Comparison of ENCODE assay signal across 8 cellular contexts in genomic region chr13:111474136-111475002, GRCh38.
DNase-seq lines count a peak whose midpoint lies in the region; ATAC-seq and TF ChIP-seq lines count a peak whose summit lies in the region.

No MANE protein-coding gene starts in this region.

- H3K27ac ChIP-seq in neural cell (ENCODE audit: low read length) = no peak overlapping the region

- TF ChIP-seq CTCF in LNCAP (IDR thresholded peaks at IDR 0.05) (peak; percentile 49), neural cell (IDR thresholded peaks at IDR 0.05; ENCODE audit: poor library complexity, severe bottlenecking) (peak; percentile 93), CD14-positive monocyte (IDR thresholded peaks at IDR 0.05) (no peak)
- TF ChIP-seq CTCF in activated CD8-positive, alpha-beta T cell treated with anti-CD3 and anti-CD28 coated beads for 36 hours (IDR thresholded peaks at IDR 0.05) = no peak

- CTCF ChIA-PET in activated CD8-positive, alpha-beta T cell treated with anti-CD3 and anti-CD28 coated beads for 36 hours (lab: Charles Lee) = interaction anchor here (0.8 to 1.3 kb wide), 4 partner anchors 10 to 969 kb away, joined by 3 to 6 read pairs (median 4); no protein-coding TSS in a partner anchor

- no peak overlapping the region for H2AFZ ChIP-seq in neural cell (ENCODE audit: low read depth, low read length)

- peak; percentile 97 for TF ChIP-seq RAD21 in neural cell (conservative IDR thresholded peaks at IDR 0.05)

- no peak overlapping the region for H3K4me2 ChIP-seq in neural cell (ENCODE audit: low read length)

- intact Hi-C loops in CD14-positive monocyte (cut with micrococcal nuclease) = no loop called here
- intact Hi-C loops in activated CD8-positive, alpha-beta T cell treated with anti-CD3 and anti-CD28 coated beads for 36 hours (cut with micrococcal nuclease) = loop anchor here (10.0 kb wide), 1 partner anchor 970 kb away; no protein-coding TSS in a partner anchor

- no peak overlapping the region for H3K4me3 ChIP-seq in neural cell (ENCODE audit: low read length)

- no peaks in the 10 kb centered on the region for H3K9me2 ChIP-seq in neural cell (ENCODE audit: insufficient read depth, low read length)

- no peaks in the 10 kb centered on the region for H3F3A ChIP-seq in neural cell (ENCODE audit: insufficient read depth, low read length, poor library complexity, severe bottlenecking)

- no peaks in the 10 kb centered on the region for H3K79me2 ChIP-seq in neural cell (replicated peaks; ENCODE audit: insufficient read depth, low read length)

- H3K27me3 Mint-ChIP-seq in CD14-positive monocyte (ENCODE audit: low read depth in 3 of 3) = peaks cover 0 to 5% (median 3%) of the 10 kb centered on the region in 3 donors
- no peaks in the 10 kb centered on the region for H3K27me3 Mint-ChIP-seq in activated CD8-positive, alpha-beta T cell treated with anti-CD3 and anti-CD28 coated beads for 36 hours

- H3K4me1 Mint-ChIP-seq in CD14-positive monocyte = no peaks in the 10 kb centered on the region
- no peaks in the 10 kb centered on the region for H3K4me1 Mint-ChIP-seq in activated CD8-positive, alpha-beta T cell treated with anti-CD3 and anti-CD28 coated beads for 36 hours (ENCODE audit: low read depth)

- ATAC-seq in GM21717 (IDR thresholded peaks at IDR 0.05; ENCODE audit: unreplicated experiment) = no peak
- no peak for ATAC-seq in activated CD8-positive, alpha-beta T cell treated with anti-CD3 and anti-CD28 coated beads for 36 hours

- no peaks in the 10 kb centered on the region for H3K36me3 ChIP-seq in neural cell (ENCODE audit: insufficient read depth, low read length)

- H3K4me3 Mint-ChIP-seq in CD14-positive monocyte = no peak overlapping the region
- no peak overlapping the region for H3K4me3 Mint-ChIP-seq in activated CD8-positive, alpha-beta T cell treated with anti-CD3 and anti-CD28 coated beads for 36 hours

- H3K36me3 Mint-ChIP-seq in CD14-positive monocyte = no peaks in the 10 kb centered on the region
- H3K36me3 Mint-ChIP-seq in activated CD8-positive, alpha-beta T cell treated with anti-CD3 and anti-CD28 coated beads for 36 hours (ENCODE audit: low read depth) = no peaks in the 10 kb centered on the region

- no peaks in the 10 kb centered on the region for H3K27me3 ChIP-seq in neural cell (ENCODE audit: insufficient read depth, low read depth, low read length)

- POLR2A ChIA-PET in activated CD8-positive, alpha-beta T cell treated with anti-CD3 and anti-CD28 coated beads for 36 hours (lab: Charles Lee) = no interaction called here

- no peak for TF ChIP-seq EP300 in neural cell (conservative IDR thresholded peaks at IDR 0.05; ENCODE audit: poor library complexity, severe bottlenecking)

- DNase-seq in EH (ENCODE audit: low read depth) (peak; percentile 40), RPMI8226 (peak; percentile 23), fibroblast of gingiva (ENCODE audit: low read depth) (peak; percentile 19), CD14-positive monocyte (ENCODE audit: low spot score) (no peak)
- DNase-seq in activated CD8-positive, alpha-beta T cell treated with anti-CD3 and anti-CD28 coated beads for 36 hours = no peak

- no peak overlapping the region for H3K27ac Mint-ChIP-seq in CD14-positive monocyte
- no peak overlapping the region for H3K27ac Mint-ChIP-seq in activated CD8-positive, alpha-beta T cell treated with anti-CD3 and anti-CD28 coated beads for 36 hours

- no peaks in the 10 kb centered on the region for H3K9me3 ChIP-seq in neural cell (ENCODE audit: low read length)

- peaks cover 0 to 2% (median 0%) of the 10 kb centered on the region in 7 donors for H3K9me3 Mint-ChIP-seq in CD14-positive monocyte
- no peaks in the 10 kb centered on the region for H3K9me3 Mint-ChIP-seq in activated CD8-positive, alpha-beta T cell treated with anti-CD3 and anti-CD28 coated beads for 36 hours

- no peaks in the 10 kb centered on the region for H4K20me1 ChIP-seq in neural cell (ENCODE audit: insufficient read depth)

- no peak overlapping the region for H3K9ac ChIP-seq in neural cell (ENCODE audit: low read length)

TF ChIP-seq in neural cell, 6 proteins besides CTCF, POLR2A, EP300 and RAD21:
- TF ChIP-seq SMC3 (conservative IDR thresholded peaks at IDR 0.05; ENCODE audit: poor library complexity) (peak; percentile 99), TAF1 (IDR thresholded peaks at IDR 0.05; ENCODE audit: low read depth) (no peak)

Comparison
In these comparisons a context has a peak if more than half of its experiments do, and no peak if none do; other contexts are left out.
1. DNase-seq: peak in EH (single experiment), RPMI8226 (single experiment) and fibroblast of gingiva (single experiment); none in CD14-positive monocyte (single experiment) and activated CD8-positive, alpha-beta T cell treated with anti-CD3 and anti-CD28 coated beads for 36 hours (single experiment).
2. CTCF ChIP-seq: peak in LNCAP (single experiment) and neural cell (single experiment); none in CD14-positive monocyte (single experiment) and activated CD8-positive, alpha-beta T cell treated with anti-CD3 and anti-CD28 coated beads for 36 hours (single experiment).